In genomic region chrX:150769408-150769807, GRCh38 we compare ENCODE assay signal across 16 cellular contexts.
DNase-seq lines count a peak whose midpoint lies in the region; ATAC-seq and TF ChIP-seq lines count a peak whose summit lies in the region.
"Had no signal": no experiment of that assay in that cellular context is flagged by ENCODE, and none has a peak within 500 bp of the region (broad histone marks: within the 10 kb centered on the region; RNA-seq: fewer than 3 reads in every experiment).

No MANE protein-coding gene starts in this region.

- H3K4me3 ChIP-seq in dorsolateral prefrontal cortex (no peak overlapping the region), mesenchymal stem cell (ENCODE audit: insufficient read depth in 1 of 2, low read depth in 1 of 2, low read length in 2 of 2) (no peak overlapping the region)
- H3K4me3 ChIP-seq: GM23338 had no signal

- H3K18ac ChIP-seq in mesenchymal stem cell (ENCODE audit: low read depth in 1 of 2, low read length in 2 of 2), result no peak overlapping the region

- H3K27me3 Mint-ChIP-seq in chondrocyte (ENCODE audit: low read depth), result no peaks in the 10 kb centered on the region
- H3K27me3 Mint-ChIP-seq: CD4-positive, CD25-positive, alpha-beta regulatory T cell; IgD-negative memory B cell had no signal

- WGBS in mesenchymal stem cell, result 94% methylated on average over 13 of the region's 13 CpGs

- H2AFZ ChIP-seq in mesenchymal stem cell (ENCODE audit: low read depth, low read length), result no peak overlapping the region
- H2AFZ ChIP-seq: GM23338 had no signal

- H3K27ac Mint-ChIP-seq in chondrocyte (ENCODE audit: unreplicated experiment), result no peak overlapping the region
- H3K27ac Mint-ChIP-seq: CD4-positive, CD25-positive, alpha-beta regulatory T cell; GM23338 had no signal

- ATAC-seq in SK-N-SH treated with all-trans-retinoic acid at 6 μM for 48 hours, result no peak
- ATAC-seq in HG03196 (IDR thresholded peaks at IDR 0.05; ENCODE audit: unreplicated experiment), result no peak
- ATAC-seq in HG02938 (IDR thresholded peaks at IDR 0.05; ENCODE audit: unreplicated experiment), result no peak
- ATAC-seq: GM23338, HepG2 had no signal

- peak overlapping the region; percentile 39 for H4K91ac ChIP-seq in mesenchymal stem cell (ENCODE audit: low read length)

- H4K8ac ChIP-seq in mesenchymal stem cell (ENCODE audit: low read length), result no peak overlapping the region

- no peak for TF ChIP-seq CTCF in chondrocyte (IDR thresholded peaks at IDR 0.05)
- TF ChIP-seq CTCF in dorsolateral prefrontal cortex (IDR thresholded peaks at IDR 0.05 in 54 of 56, conservative IDR thresholded peaks at IDR 0.05 in 2 of 56; ENCODE audit: low read depth in 1 of 56, partially characterized antibody in 56 of 56), result no peak

- H3K27ac ChIP-seq in dorsolateral prefrontal cortex (peak overlapping the region in 58 of 59 donors; percentile 18 to 94 (median 86)), mesenchymal stem cell (ENCODE audit: low read length, poor library complexity, severe bottlenecking) (no peak overlapping the region), substantia nigra (ENCODE audit: low read depth, low read length, poor library complexity, severe bottlenecking) (peak overlapping the region; percentile 88)

- H3K36me3 ChIP-seq in mesenchymal stem cell (ENCODE audit: control insufficient read depth in 1 of 2, insufficient read depth in 2 of 2, low read depth in 1 of 2, low read length in 2 of 2), result peaks cover 0 to 52% of the 10 kb centered on the region in 2 experiments
- H3K36me3 ChIP-seq: BE2C had no signal

- H3K79me1 ChIP-seq in mesenchymal stem cell (replicated peaks; ENCODE audit: low read length, poor library complexity, severe bottlenecking), result peaks cover 1% of the 10 kb centered on the region

- no peak overlapping the region for H2AK5ac ChIP-seq in mesenchymal stem cell (ENCODE audit: low read length, severe bottlenecking)

- no peak overlapping the region for H3K9ac ChIP-seq in mesenchymal stem cell (ENCODE audit: low read length)

- H3K4me3 Mint-ChIP-seq in chondrocyte (ENCODE audit: unreplicated experiment), result no peak overlapping the region
- H3K4me3 Mint-ChIP-seq: CD4-positive, CD25-positive, alpha-beta regulatory T cell; GM23338; IgD-negative memory B cell had no signal

- DNase-seq in chondrocyte (ENCODE audit: low spot score) (peak; percentile 85), dorsolateral prefrontal cortex (peak in 1 of 10 donors; percentile 34), mesenchymal stem cell (no peak), substantia nigra (lab: John Stamatoyannopoulos, UW) (no peak), OCI-M1 (lab: John Stamatoyannopoulos, UW) (no peak)
- DNase-seq: ACHN; BE2C; Caco-2; CD4-positive, CD25-positive, alpha-beta regulatory T cell; HCEC 1CT had no signal

- H3K4me1 ChIP-seq in mesenchymal stem cell (ENCODE audit: control insufficient read depth, insufficient read depth, low read depth, low read length), result peaks cover 16% of the 10 kb centered on the region
- H3K4me1 ChIP-seq: BE2C, Caco-2 had no signal

- H3K9me3 Mint-ChIP-seq in chondrocyte (ENCODE audit: low read depth), result no peaks in the 10 kb centered on the region
- H3K9me3 Mint-ChIP-seq: CD4-positive, CD25-positive, alpha-beta regulatory T cell; GM23338; IgD-negative memory B cell had no signal

- intact Hi-C loops in dorsolateral prefrontal cortex (cut with DNase I), result no loop called here

- H3K14ac ChIP-seq in mesenchymal stem cell (ENCODE audit: low read length in 2 of 2), result no peak overlapping the region

- no peak overlapping the region for H2BK5ac ChIP-seq in mesenchymal stem cell (ENCODE audit: low read depth, low read length, poor library complexity, severe bottlenecking)

- H2BK120ac ChIP-seq in mesenchymal stem cell (ENCODE audit: low read depth, low read length), result no peak overlapping the region

- no peak overlapping the region for H2BK15ac ChIP-seq in mesenchymal stem cell (ENCODE audit: low read depth, poor library complexity, severe bottlenecking)

- H3K23ac ChIP-seq in mesenchymal stem cell (ENCODE audit: low read length in 2 of 2), result no peak overlapping the region

- no peaks in the 10 kb centered on the region for H3K9me3 ChIP-seq in mesenchymal stem cell (ENCODE audit: control insufficient read depth, low read length)
- H3K9me3 ChIP-seq: BE2C, Caco-2 had no signal

- H3K27me3 ChIP-seq in dorsolateral prefrontal cortex (peaks cover 0 to 58% (median 4%) of the 10 kb centered on the region in 45 donors), mesenchymal stem cell (ENCODE audit: control insufficient read depth in 1 of 2, insufficient read depth in 1 of 2, low read length in 2 of 2) (peaks cover 0 to 3% of the 10 kb centered on the region in 2 experiments)
- H3K27me3 ChIP-seq: BE2C had no signal

- H2BK12ac ChIP-seq in mesenchymal stem cell (ENCODE audit: low read length in 2 of 2), result no peak overlapping the region

- peaks cover 3% of the 10 kb centered on the region for H3K4me1 Mint-ChIP-seq in chondrocyte (ENCODE audit: low read depth)

- H3K36me3 Mint-ChIP-seq in chondrocyte (ENCODE audit: low read depth), result peaks cover 2% of the 10 kb centered on the region
- H3K36me3 Mint-ChIP-seq: CD4-positive, CD25-positive, alpha-beta regulatory T cell; IgD-negative memory B cell had no signal

- no peak overlapping the region for H3K4ac ChIP-seq in mesenchymal stem cell (ENCODE audit: low read depth in 1 of 2, low read length in 2 of 2)

- H3K4me2 ChIP-seq in mesenchymal stem cell (ENCODE audit: low read length, poor library complexity, severe bottlenecking), result no peak overlapping the region
- H3K4me2 ChIP-seq: GM23338 had no signal

TF ChIP-seq in SK-N-SH treated with all-trans-retinoic acid at 6 μM for 48 hours, 23 proteins besides CTCF, POLR2A, EP300 and RAD21:
- TF ChIP-seq ZNF70 (CRISPR knock-in tag; IDR thresholded peaks at IDR 0.05), result no peak
